Comparison of ENCODE assay signal across 13 cellular contexts in the genomic region with DNA sequence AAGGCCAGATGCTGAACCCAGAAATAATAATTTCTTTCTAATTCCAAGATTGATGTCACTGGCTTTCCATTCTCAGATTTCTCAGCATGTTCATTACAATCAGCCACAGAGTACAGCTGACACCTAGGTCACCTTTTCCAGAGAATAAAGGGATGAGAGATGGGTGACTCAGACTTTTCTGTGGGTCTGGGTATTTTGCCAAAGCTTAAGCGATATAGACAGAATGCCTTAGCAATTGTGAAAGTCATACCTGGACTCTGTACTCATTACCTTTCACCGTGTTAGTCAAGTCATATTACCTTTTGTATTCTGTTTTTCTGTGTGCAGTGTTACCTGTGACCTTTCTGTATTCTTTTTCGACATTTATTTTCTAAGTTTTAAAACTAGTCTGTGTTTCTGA. TPM values are rescaled to one million over a fixed set of nuclear protein-coding genes. Genes with fewer than 3 reads are reported as not detected.
DNase-seq lines count a peak whose midpoint lies in the region; ATAC-seq, FAIRE-seq and TF ChIP-seq lines count a peak whose summit lies in the region.
"Had no signal": no experiment of that assay in that cellular context is flagged by ENCODE, and none has a peak within 500 bp of the region (broad histone marks: within the 10 kb centered on the region; RNA-seq: fewer than 3 reads in every experiment).

No MANE protein-coding gene starts in this region.

- H3K27ac ChIP-seq in transverse colon = peak overlapping the region; percentile 13 to 54 (median 27)
- no peak overlapping the region for H3K27ac ChIP-seq in naive thymus-derived CD4-positive, alpha-beta T cell (ENCODE audit: low read depth, low read length)
- H3K27ac ChIP-seq: dorsolateral prefrontal cortex, gastrocnemius medialis had no signal

- no peaks in the 10 kb centered on the region for H3K4me1 Mint-ChIP-seq in activated T-helper 17 cell treated with anti-CD3 and anti-CD28 coated beads, Interleukin-2, amount 50 U/mL, for 72 hours
- peaks cover 0 to 3% (median 0%) of the 10 kb centered on the region in 7 donors for H3K4me1 Mint-ChIP-seq in naive thymus-derived CD4-positive, alpha-beta T cell
- H3K4me1 Mint-ChIP-seq: activated naive CD4-positive, alpha-beta T cell treated with anti-CD3 and anti-CD28 coated beads, Interleukin-2, amount 50 U/mL, for 24 hours had no signal

- no peak for TF ChIP-seq CTCF in transverse colon (IDR thresholded peaks at IDR 0.05)

- intact Hi-C loops in transverse colon (cut with DNase I; ENCODE audit: low total_unique reads) = no loop called here
- intact Hi-C loops in naive thymus-derived CD4-positive, alpha-beta T cell (cut with micrococcal nuclease) = no loop called here

- TF ChIP-seq POLR2A in transverse colon (IDR thresholded peaks at IDR 0.05) = no peak

- no peaks in the 10 kb centered on the region for H3K27me3 ChIP-seq in transverse colon
- no peaks in the 10 kb centered on the region for H3K27me3 ChIP-seq in naive thymus-derived CD4-positive, alpha-beta T cell (ENCODE audit: control insufficient read depth in 2 of 2, insufficient read depth in 2 of 2, low read length in 2 of 2)
- H3K27me3 ChIP-seq: dorsolateral prefrontal cortex, gastrocnemius medialis had no signal

- 40 to 43% methylated on average over 2 to 3 of the region's 3 CpGs for WGBS in transverse colon (ENCODE audit: low coverage in 1 of 2), 2 donors

- TF ChIP-seq EP300 in transverse colon (IDR thresholded peaks at IDR 0.05; ENCODE audit: low read depth) = no peak

- CTCF ChIA-PET in naive thymus-derived CD4-positive, alpha-beta T cell (lab: Charles Lee) = no interaction called here

- ATAC-seq in activated naive CD4-positive, alpha-beta T cell treated with anti-CD3 and anti-CD28 coated beads, Interleukin-2, amount 50 U/mL, for 72 hours = peak; percentile 94 to 95
- peak; percentile 93 for ATAC-seq in activated T-helper 17 cell treated with anti-CD3 and anti-CD28 coated beads, Interleukin-2, amount 50 U/mL, for 72 hours (replicated peaks)
- no peak for ATAC-seq in naive thymus-derived CD4-positive, alpha-beta T cell
- ATAC-seq: gastrocnemius medialis, left cardiac atrium had no signal

- H3K27ac Mint-ChIP-seq in activated naive CD4-positive, alpha-beta T cell treated with anti-CD3 and anti-CD28 coated beads, Interleukin-2, amount 50 U/mL, for 72 hours = no peak overlapping the region
- H3K27ac Mint-ChIP-seq in activated T-helper 17 cell treated with anti-CD3 and anti-CD28 coated beads, Interleukin-2, amount 50 U/mL, for 72 hours = no peak overlapping the region
- H3K27ac Mint-ChIP-seq in naive thymus-derived CD4-positive, alpha-beta T cell = no peak overlapping the region
- H3K27ac Mint-ChIP-seq: activated naive CD4-positive, alpha-beta T cell treated with anti-CD3 and anti-CD28 coated beads, Interleukin-2, amount 50 U/mL, for 24 hours; T-helper 2 cell treated with Interferon-gamma antibody and Interleukin-4, amounts not matched to agents 5 μg/mL and 100 μg/mL, for 36 hours had no signal

- no peak overlapping the region for H3K4me3 Mint-ChIP-seq in activated T-helper 17 cell treated with anti-CD3 and anti-CD28 coated beads, Interleukin-2, amount 50 U/mL, for 72 hours
- no peak overlapping the region for H3K4me3 Mint-ChIP-seq in naive thymus-derived CD4-positive, alpha-beta T cell
- H3K4me3 Mint-ChIP-seq: activated naive CD4-positive, alpha-beta T cell treated with anti-CD3 and anti-CD28 coated beads, Interleukin-2, amount 50 U/mL, for 24 hours; T-helper 2 cell treated with Interferon-gamma antibody and Interleukin-4, amounts not matched to agents 5 μg/mL and 100 μg/mL, for 36 hours had no signal

- no peak for DNase-seq in activated naive CD4-positive, alpha-beta T cell treated with anti-CD3 and anti-CD28 coated beads, Interleukin-2, amount 50 U/mL, for 72 hours (ENCODE audit: low spot score in 2 of 2)
- no peak for DNase-seq in activated naive CD4-positive, alpha-beta T cell treated with Interleukin-2 at 50 U/mL for 16 hours
- DNase-seq in transverse colon (no peak), NOMO-1 (lab: John Stamatoyannopoulos, UW; ENCODE audit: unreplicated experiment in 2 of 2) (no peak), NCI-H146 treated with DMSO at 0.1 percent for 48 hours (lab: John Stamatoyannopoulos, UW; ENCODE audit: unreplicated experiment) (no peak)
- no peak for DNase-seq in naive thymus-derived CD4-positive, alpha-beta T cell
- DNase-seq: dorsolateral prefrontal cortex, gastrocnemius medialis, left cardiac atrium had no signal

- H3K4me1 ChIP-seq in transverse colon = peaks cover 4 to 43% (median 7%) of the 10 kb centered on the region in 4 donors
- no peaks in the 10 kb centered on the region for H3K4me1 ChIP-seq in naive thymus-derived CD4-positive, alpha-beta T cell (ENCODE audit: control insufficient read depth in 2 of 2, insufficient read depth in 2 of 2, low read length in 2 of 2)

- FAIRE-seq in islet of Langerhans (lab: Jason Lieb, UNC) = peak; percentile 21

- H3K4me3 ChIP-seq in transverse colon = no peak overlapping the region
- H3K4me3 ChIP-seq in naive thymus-derived CD4-positive, alpha-beta T cell (ENCODE audit: low read length) = no peak overlapping the region
- H3K4me3 ChIP-seq: dorsolateral prefrontal cortex, gastrocnemius medialis had no signal

- in situ Hi-C loops in transverse colon (cut with MboI; ENCODE audit: low pct_ligation_motif_present in 1 of 4, low pct_unique_long_range_greater_than_20kb in 1 of 4, low sequenced_read_pairs in 3 of 4) = loop anchor here in 1 of 4 donors (25.0 kb wide), 1 partner anchor 326 kb away; no protein-coding TSS in a partner anchor

- H3K9me3 Mint-ChIP-seq in activated naive CD4-positive, alpha-beta T cell treated with anti-CD3 and anti-CD28 coated beads, Interleukin-2, amount 50 U/mL, for 72 hours = no peaks in the 10 kb centered on the region
- H3K9me3 Mint-ChIP-seq in activated T-helper 17 cell treated with anti-CD3 and anti-CD28 coated beads, Interleukin-2, amount 50 U/mL, for 72 hours = no peaks in the 10 kb centered on the region
- H3K9me3 Mint-ChIP-seq in naive thymus-derived CD4-positive, alpha-beta T cell = no peaks in the 10 kb centered on the region
- H3K9me3 Mint-ChIP-seq: activated naive CD4-positive, alpha-beta T cell treated with anti-CD3 and anti-CD28 coated beads, Interleukin-2, amount 50 U/mL, for 24 hours; T-helper 2 cell treated with Interferon-gamma antibody and Interleukin-4, amounts not matched to agents 5 μg/mL and 100 μg/mL, for 36 hours had no signal

- POLR2A ChIA-PET in naive thymus-derived CD4-positive, alpha-beta T cell (lab: Charles Lee) = no interaction called here

- no peaks in the 10 kb centered on the region for H3K36me3 ChIP-seq in transverse colon
- H3K36me3 ChIP-seq in naive thymus-derived CD4-positive, alpha-beta T cell (ENCODE audit: control insufficient read depth in 2 of 3, insufficient read depth in 3 of 3, low read length in 3 of 3) = no peaks in the 10 kb centered on the region
- H3K36me3 ChIP-seq: gastrocnemius medialis had no signal

- H3K36me3 Mint-ChIP-seq in activated naive CD4-positive, alpha-beta T cell treated with anti-CD3 and anti-CD28 coated beads, Interleukin-2, amount 50 U/mL, for 72 hours = no peaks in the 10 kb centered on the region
- no peaks in the 10 kb centered on the region for H3K36me3 Mint-ChIP-seq in activated T-helper 17 cell treated with anti-CD3 and anti-CD28 coated beads, Interleukin-2, amount 50 U/mL, for 72 hours (ENCODE audit: low read depth)
- peaks cover 0 to 3% (median 0%) of the 10 kb centered on the region in 5 donors for H3K36me3 Mint-ChIP-seq in naive thymus-derived CD4-positive, alpha-beta T cell
- H3K36me3 Mint-ChIP-seq: activated naive CD4-positive, alpha-beta T cell treated with anti-CD3 and anti-CD28 coated beads, Interleukin-2, amount 50 U/mL, for 24 hours had no signal

- H3K9me3 ChIP-seq in transverse colon = no peaks in the 10 kb centered on the region
- no peaks in the 10 kb centered on the region for H3K9me3 ChIP-seq in naive thymus-derived CD4-positive, alpha-beta T cell (ENCODE audit: control insufficient read depth in 2 of 3, low read length in 3 of 3)
- H3K9me3 ChIP-seq: gastrocnemius medialis had no signal

- no peaks in the 10 kb centered on the region for H3K27me3 Mint-ChIP-seq in activated T-helper 17 cell treated with anti-CD3 and anti-CD28 coated beads, Interleukin-2, amount 50 U/mL, for 72 hours
- H3K27me3 Mint-ChIP-seq in naive thymus-derived CD4-positive, alpha-beta T cell = peaks cover 0 to 6% (median 0%) of the 10 kb centered on the region in 5 donors
- H3K27me3 Mint-ChIP-seq: activated naive CD4-positive, alpha-beta T cell treated with anti-CD3 and anti-CD28 coated beads, Interleukin-2, amount 50 U/mL, for 24 hours had no signal

RNA-seq across cellular contexts. Expression of a gene that starts 10.6 kb away (rescaled TPM):
- total RNA-seq in activated naive CD4-positive, alpha-beta T cell treated with anti-CD3 and anti-CD28 coated beads, Interleukin-2, amount 50 U/mL, for 72 hours = 1 to 10 TPM in 1 of 2 donors, under 1 TPM in 1; 0.70 to 1.1 TPM
- total RNA-seq in activated T-helper 17 cell treated with anti-CD3 and anti-CD28 coated beads, Interleukin-2, amount 50 U/mL, for 72 hours = under 1 TPM; 0.58 to 0.77 TPM
- 1 to 10 TPM in 2 of 4 donors, under 1 TPM in 1, not detected in 1; 0.80 to 6.7 (median 4.9) TPM for total RNA-seq in transverse colon
- 1 to 10 TPM in 1 of 5 experiments, under 1 TPM in 4; 0.51 to 1.7 (median 0.88) TPM for total RNA-seq in naive thymus-derived CD4-positive, alpha-beta T cell
- polyA plus RNA-seq in naive thymus-derived CD4-positive, alpha-beta T cell = under 1 TPM; 0.13 to 0.69 TPM

RNA-seq across cellular contexts. Expression of a gene that starts 53.0 kb away (rescaled TPM):
- under 1 TPM in 1 of 2 donors, not detected in 1; 0.08 TPM for total RNA-seq in activated naive CD4-positive, alpha-beta T cell treated with anti-CD3 and anti-CD28 coated beads, Interleukin-2, amount 50 U/mL, for 72 hours
- total RNA-seq in activated T-helper 17 cell treated with anti-CD3 and anti-CD28 coated beads, Interleukin-2, amount 50 U/mL, for 72 hours = under 1 TPM in 1 of 2 donors, not detected in 1; 0.45 TPM
- total RNA-seq in transverse colon = 1 to 10 TPM in 1 of 4 donors, not detected in 3; 1.1 TPM
- total RNA-seq in naive thymus-derived CD4-positive, alpha-beta T cell = under 1 TPM in 1 of 5 experiments, not detected in 4; 0.19 TPM
- polyA plus RNA-seq in naive thymus-derived CD4-positive, alpha-beta T cell = not detected
- total RNA-seq: gastrocnemius medialis, left cardiac atrium had no signal

RNA-seq across cellular contexts. Expression of a gene that starts 53.4 kb away (rescaled TPM):
- 1 to 10 TPM; 3.7 to 6.7 TPM for total RNA-seq in activated naive CD4-positive, alpha-beta T cell treated with anti-CD3 and anti-CD28 coated beads, Interleukin-2, amount 50 U/mL, for 72 hours
- total RNA-seq in activated T-helper 17 cell treated with anti-CD3 and anti-CD28 coated beads, Interleukin-2, amount 50 U/mL, for 72 hours = 1 to 10 TPM; 4.7 to 5.1 TPM
- total RNA-seq in transverse colon = 1 to 10 TPM in 3 of 4 donors, under 1 TPM in 1; 0.60 to 2.2 (median 2.0) TPM
- total RNA-seq in naive thymus-derived CD4-positive, alpha-beta T cell = 10 to 100 TPM in 1 of 5 experiments, 1 to 10 TPM in 4; 1.4 to 10.6 (median 2.5) TPM
- 10 to 100 TPM in 1 of 2 donors, 1 to 10 TPM in 1; 8.0 to 13.4 TPM for polyA plus RNA-seq in naive thymus-derived CD4-positive, alpha-beta T cell
